Comparison of ENCODE assay signal across 1 cellular context in the genomic region with DNA sequence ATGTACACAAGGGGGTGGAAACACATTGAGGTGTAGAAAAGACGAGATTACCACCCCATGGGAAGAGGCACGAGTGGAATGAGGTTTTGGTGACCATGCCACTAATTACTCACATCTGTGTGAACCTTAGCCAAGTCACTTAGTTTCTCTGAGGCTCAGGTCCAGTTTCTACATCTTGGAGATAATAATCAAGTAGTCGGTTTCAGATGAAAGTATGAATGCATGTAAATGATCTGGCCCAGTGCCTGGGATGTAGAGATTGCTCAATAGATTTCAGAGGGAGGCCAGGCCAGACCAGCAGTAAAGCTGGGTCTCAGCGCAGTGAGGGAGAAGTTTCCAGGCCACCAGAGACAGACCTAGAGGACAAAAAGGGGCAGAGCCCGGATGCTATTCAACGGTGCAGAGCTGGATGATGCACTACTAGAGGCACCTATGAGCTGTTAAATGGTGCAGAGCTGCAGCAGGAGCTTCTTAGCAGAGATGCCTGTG.
A peak's percentile ranks its signal among the peaks of the same experiment; 100 is the strongest.
TF ChIP-seq lines count a peak whose summit lies in the region.

No MANE protein-coding gene starts in this region.

TF ChIP-seq in HEK293, 187 proteins besides CTCF, POLR2A, EP300 and RAD21 (continued from another document):
- TF ChIP-seq ZNF558 (tag by site-specific recombination; IDR thresholded peaks at IDR 0.05) (no peak), ZNF747 (tag by site-specific recombination; IDR thresholded peaks at IDR 0.05) (no peak), EGR2 (tag by site-specific recombination; IDR thresholded peaks at IDR 0.05; ENCODE audit: low read depth) (no peak), ZEB2 (tag by site-specific recombination; IDR thresholded peaks at IDR 0.05) (peak; percentile 17; the same call in 1 of the 2 replicates), ZNF211 (tag by site-specific recombination; IDR thresholded peaks at IDR 0.05; ENCODE audit: low read depth) (no peak), ZNF585B (tag by site-specific recombination; IDR thresholded peaks at IDR 0.05) (no peak), ZFP41 (tag by site-specific recombination; IDR thresholded peaks at IDR 0.05; ENCODE audit: borderline replicate concordance) (no peak), ZNF48 (tag by site-specific recombination; IDR thresholded peaks at IDR 0.05) (no peak), ZNF629 (tag by site-specific recombination; IDR thresholded peaks at IDR 0.05) (peak; percentile 33), ZNF701 (tag by site-specific recombination; IDR thresholded peaks at IDR 0.05) (no peak), ZFHX2 (tag by site-specific recombination; conservative IDR thresholded peaks at IDR 0.05) (no peak), ZNF404 (tag by site-specific recombination; IDR thresholded peaks at IDR 0.05) (no peak), ZNF16 (tag by site-specific recombination; IDR thresholded peaks at IDR 0.05; ENCODE audit: low read depth) (no peak), SP7 (tag by site-specific recombination; IDR thresholded peaks at IDR 0.05) (peak; percentile 71), TRIM28 (IDR thresholded peaks at IDR 0.05; ENCODE audit: borderline replicate concordance, low read length) (no peak), ZNF19 (tag by site-specific recombination; IDR thresholded peaks at IDR 0.05; ENCODE audit: low read depth) (no peak), PRDM1 (tag by site-specific recombination; IDR thresholded peaks at IDR 0.05) (no peak), GLIS1 (tag by site-specific recombination; IDR thresholded peaks at IDR 0.05) (peak; percentile 55; the same call in 1 of the 2 replicates), ZNF146 (tag by site-specific recombination; IDR thresholded peaks at IDR 0.05) (no peak), ZNF548 (tag by site-specific recombination; IDR thresholded peaks at IDR 0.05) (no peak), ZNF157 (tag by site-specific recombination; IDR thresholded peaks at IDR 0.05) (no peak), ZNF202 (tag by site-specific recombination; IDR thresholded peaks at IDR 0.05; ENCODE audit: borderline replicate concordance) (no peak)
- TF ChIP-seq, protein P1, sequence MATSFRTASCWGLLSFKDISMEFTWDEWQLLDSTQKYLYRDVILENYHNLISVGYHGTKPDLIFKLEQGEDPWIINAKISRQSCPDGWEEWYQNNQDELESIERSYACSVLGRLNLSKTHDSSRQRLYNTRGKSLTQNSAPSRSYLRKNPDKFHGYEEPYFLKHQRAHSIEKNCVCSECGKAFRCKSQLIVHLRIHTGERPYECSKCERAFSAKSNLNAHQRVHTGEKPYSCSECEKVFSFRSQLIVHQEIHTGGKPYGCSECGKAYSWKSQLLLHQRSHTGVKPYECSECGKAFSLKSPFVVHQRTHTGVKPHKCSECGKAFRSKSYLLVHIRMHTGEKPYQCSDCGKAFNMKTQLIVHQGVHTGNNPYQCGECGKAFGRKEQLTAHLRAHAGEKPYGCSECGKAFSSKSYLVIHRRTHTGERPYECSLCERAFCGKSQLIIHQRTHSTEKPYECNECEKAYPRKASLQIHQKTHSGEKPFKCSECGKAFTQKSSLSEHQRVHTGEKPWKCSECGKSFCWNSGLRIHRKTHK (tag by site-specific recombination; IDR thresholded peaks at IDR 0.05), result no peak
- TF ChIP-seq, protein P2, sequence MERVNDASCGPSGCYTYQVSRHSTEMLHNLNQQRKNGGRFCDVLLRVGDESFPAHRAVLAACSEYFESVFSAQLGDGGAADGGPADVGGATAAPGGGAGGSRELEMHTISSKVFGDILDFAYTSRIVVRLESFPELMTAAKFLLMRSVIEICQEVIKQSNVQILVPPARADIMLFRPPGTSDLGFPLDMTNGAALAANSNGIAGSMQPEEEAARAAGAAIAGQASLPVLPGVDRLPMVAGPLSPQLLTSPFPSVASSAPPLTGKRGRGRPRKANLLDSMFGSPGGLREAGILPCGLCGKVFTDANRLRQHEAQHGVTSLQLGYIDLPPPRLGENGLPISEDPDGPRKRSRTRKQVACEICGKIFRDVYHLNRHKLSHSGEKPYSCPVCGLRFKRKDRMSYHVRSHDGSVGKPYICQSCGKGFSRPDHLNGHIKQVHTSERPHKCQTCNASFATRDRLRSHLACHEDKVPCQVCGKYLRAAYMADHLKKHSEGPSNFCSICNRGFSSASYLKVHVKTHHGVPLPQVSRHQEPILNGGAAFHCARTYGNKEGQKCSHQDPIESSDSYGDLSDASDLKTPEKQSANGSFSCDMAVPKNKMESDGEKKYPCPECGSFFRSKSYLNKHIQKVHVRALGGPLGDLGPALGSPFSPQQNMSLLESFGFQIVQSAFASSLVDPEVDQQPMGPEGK (tag by site-specific recombination; IDR thresholded peaks at IDR 0.05), result 0 out of 2 replicates have a peak, but pooled peaks have one; percentile 20
- TF ChIP-seq, protein P3, sequence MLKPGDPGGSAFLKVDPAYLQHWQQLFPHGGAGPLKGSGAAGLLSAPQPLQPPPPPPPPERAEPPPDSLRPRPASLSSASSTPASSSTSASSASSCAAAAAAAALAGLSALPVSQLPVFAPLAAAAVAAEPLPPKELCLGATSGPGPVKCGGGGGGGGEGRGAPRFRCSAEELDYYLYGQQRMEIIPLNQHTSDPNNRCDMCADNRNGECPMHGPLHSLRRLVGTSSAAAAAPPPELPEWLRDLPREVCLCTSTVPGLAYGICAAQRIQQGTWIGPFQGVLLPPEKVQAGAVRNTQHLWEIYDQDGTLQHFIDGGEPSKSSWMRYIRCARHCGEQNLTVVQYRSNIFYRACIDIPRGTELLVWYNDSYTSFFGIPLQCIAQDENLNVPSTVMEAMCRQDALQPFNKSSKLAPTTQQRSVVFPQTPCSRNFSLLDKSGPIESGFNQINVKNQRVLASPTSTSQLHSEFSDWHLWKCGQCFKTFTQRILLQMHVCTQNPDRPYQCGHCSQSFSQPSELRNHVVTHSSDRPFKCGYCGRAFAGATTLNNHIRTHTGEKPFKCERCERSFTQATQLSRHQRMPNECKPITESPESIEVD (tag by site-specific recombination; IDR thresholded peaks at IDR 0.05), result no peak
- TF ChIP-seq, protein P4, sequence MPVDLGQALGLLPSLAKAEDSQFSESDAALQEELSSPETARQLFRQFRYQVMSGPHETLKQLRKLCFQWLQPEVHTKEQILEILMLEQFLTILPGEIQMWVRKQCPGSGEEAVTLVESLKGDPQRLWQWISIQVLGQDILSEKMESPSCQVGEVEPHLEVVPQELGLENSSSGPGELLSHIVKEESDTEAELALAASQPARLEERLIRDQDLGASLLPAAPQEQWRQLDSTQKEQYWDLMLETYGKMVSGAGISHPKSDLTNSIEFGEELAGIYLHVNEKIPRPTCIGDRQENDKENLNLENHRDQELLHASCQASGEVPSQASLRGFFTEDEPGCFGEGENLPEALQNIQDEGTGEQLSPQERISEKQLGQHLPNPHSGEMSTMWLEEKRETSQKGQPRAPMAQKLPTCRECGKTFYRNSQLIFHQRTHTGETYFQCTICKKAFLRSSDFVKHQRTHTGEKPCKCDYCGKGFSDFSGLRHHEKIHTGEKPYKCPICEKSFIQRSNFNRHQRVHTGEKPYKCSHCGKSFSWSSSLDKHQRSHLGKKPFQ (tag by site-specific recombination; IDR thresholded peaks at IDR 0.05), result no peak
- TF ChIP-seq, protein P5, sequence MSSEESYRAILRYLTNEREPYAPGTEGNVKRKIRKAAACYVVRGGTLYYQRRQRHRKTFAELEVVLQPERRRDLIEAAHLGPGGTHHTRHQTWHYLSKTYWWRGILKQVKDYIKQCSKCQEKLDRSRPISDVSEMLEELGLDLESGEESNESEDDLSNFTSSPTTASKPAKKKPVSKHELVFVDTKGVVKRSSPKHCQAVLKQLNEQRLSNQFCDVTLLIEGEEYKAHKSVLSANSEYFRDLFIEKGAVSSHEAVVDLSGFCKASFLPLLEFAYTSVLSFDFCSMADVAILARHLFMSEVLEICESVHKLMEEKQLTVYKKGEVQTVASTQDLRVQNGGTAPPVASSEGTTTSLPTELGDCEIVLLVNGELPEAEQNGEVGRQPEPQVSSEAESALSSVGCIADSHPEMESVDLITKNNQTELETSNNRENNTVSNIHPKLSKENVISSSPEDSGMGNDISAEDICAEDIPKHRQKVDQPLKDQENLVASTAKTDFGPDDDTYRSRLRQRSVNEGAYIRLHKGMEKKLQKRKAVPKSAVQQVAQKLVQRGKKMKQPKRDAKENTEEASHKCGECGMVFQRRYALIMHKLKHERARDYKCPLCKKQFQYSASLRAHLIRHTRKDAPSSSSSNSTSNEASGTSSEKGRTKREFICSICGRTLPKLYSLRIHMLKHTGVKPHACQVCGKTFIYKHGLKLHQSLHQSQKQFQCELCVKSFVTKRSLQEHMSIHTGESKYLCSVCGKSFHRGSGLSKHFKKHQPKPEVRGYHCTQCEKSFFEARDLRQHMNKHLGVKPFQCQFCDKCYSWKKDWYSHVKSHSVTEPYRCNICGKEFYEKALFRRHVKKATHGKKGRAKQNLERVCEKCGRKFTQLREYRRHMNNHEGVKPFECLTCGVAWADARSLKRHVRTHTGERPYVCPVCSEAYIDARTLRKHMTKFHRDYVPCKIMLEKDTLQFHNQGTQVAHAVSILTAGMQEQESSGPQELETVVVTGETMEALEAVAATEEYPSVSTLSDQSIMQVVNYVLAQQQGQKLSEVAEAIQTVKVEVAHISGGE (tag by site-specific recombination; conservative IDR thresholded peaks at IDR 0.05; ENCODE audit: low read depth), result no peak
- TF ChIP-seq, protein P6, sequence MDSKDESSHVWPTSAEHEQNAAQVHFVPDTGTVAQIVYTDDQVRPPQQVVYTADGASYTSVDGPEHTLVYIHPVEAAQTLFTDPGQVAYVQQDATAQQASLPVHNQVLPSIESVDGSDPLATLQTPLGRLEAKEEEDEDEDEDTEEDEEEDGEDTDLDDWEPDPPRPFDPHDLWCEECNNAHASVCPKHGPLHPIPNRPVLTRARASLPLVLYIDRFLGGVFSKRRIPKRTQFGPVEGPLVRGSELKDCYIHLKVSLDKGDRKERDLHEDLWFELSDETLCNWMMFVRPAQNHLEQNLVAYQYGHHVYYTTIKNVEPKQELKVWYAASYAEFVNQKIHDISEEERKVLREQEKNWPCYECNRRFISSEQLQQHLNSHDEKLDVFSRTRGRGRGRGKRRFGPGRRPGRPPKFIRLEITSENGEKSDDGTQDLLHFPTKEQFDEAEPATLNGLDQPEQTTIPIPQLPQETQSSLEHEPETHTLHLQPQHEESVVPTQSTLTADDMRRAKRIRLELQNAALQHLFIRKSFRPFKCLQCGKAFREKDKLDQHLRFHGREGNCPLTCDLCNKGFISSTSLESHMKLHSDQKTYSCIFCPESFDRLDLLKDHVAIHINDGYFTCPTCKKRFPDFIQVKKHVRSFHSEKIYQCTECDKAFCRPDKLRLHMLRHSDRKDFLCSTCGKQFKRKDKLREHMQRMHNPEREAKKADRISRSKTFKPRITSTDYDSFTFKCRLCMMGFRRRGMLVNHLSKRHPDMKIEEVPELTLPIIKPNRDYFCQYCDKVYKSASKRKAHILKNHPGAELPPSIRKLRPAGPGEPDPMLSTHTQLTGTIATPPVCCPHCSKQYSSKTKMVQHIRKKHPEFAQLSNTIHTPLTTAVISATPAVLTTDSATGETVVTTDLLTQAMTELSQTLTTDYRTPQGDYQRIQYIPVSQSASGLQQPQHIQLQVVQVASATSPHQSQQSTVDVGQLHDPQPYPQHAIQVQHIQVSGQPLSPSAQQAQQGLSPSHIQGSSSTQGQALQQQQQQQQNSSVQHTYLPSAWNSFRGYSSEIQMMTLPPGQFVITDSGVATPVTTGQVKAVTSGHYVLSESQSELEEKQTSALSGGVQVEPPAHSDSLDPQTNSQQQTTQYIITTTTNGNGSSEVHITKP (tag by site-specific recombination; IDR thresholded peaks at IDR 0.05), result peak; percentile 66
- TF ChIP-seq, protein P7, sequence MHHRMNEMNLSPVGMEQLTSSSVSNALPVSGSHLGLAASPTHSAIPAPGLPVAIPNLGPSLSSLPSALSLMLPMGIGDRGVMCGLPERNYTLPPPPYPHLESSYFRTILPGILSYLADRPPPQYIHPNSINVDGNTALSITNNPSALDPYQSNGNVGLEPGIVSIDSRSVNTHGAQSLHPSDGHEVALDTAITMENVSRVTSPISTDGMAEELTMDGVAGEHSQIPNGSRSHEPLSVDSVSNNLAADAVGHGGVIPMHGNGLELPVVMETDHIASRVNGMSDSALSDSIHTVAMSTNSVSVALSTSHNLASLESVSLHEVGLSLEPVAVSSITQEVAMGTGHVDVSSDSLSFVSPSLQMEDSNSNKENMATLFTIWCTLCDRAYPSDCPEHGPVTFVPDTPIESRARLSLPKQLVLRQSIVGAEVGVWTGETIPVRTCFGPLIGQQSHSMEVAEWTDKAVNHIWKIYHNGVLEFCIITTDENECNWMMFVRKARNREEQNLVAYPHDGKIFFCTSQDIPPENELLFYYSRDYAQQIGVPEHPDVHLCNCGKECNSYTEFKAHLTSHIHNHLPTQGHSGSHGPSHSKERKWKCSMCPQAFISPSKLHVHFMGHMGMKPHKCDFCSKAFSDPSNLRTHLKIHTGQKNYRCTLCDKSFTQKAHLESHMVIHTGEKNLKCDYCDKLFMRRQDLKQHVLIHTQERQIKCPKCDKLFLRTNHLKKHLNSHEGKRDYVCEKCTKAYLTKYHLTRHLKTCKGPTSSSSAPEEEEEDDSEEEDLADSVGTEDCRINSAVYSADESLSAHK (tag by site-specific recombination; IDR thresholded peaks at IDR 0.05), result peak; percentile 93
- TF ChIP-seq, protein P8, sequence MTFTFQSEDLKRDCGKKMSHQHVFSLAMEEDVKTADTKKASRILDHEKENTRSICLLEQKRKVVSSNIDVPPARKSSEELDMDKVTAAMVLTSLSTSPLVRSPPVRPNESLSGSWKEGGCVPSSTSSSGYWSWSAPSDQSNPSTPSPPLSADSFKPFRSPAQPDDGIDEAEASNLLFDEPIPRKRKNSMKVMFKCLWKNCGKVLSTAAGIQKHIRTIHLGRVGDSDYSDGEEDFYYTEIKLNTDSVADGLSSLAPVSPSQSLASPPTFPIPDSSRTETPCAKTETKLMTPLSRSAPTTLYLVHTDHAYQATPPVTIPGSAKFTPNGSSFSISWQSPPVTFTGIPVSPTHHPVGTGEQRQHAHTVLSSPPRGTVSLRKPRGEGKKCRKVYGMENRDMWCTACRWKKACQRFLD (tag by site-specific recombination; IDR thresholded peaks at IDR 0.05), result no peak
